ENCODE assay signal across 23 cellular contexts in genomic region chr15:39974656-39975230, GRCh38. TPM values are rescaled to one million over a fixed set of nuclear protein-coding genes. Genes with fewer than 3 reads are reported as not detected.
DNase-seq lines count a peak whose midpoint lies in the region; ATAC-seq and TF ChIP-seq lines count a peak whose summit lies in the region.
"Had no signal": no experiment of that assay in that cellular context is flagged by ENCODE, and none has a peak within 500 bp of the region (broad histone marks: within the 10 kb centered on the region; RNA-seq: fewer than 3 reads in every experiment).

No MANE protein-coding gene starts in this region.

- H3K4me3 ChIP-seq in AG10803 (ENCODE audit: low read length) (no peak overlapping the region), HEK293 (ENCODE audit: low read depth, low read length) (no peak overlapping the region), astrocyte of the cerebellum (ENCODE audit: low read depth, low read length) (no peak overlapping the region), foreskin fibroblast (ENCODE audit: low read depth in 1 of 2, low read length in 2 of 2) (no peak overlapping the region), mesenchymal stem cell (ENCODE audit: insufficient read depth in 1 of 2, low read depth in 1 of 2, low read length in 2 of 2) (no peak overlapping the region)
- H3K4me3 ChIP-seq: A549, MG63, SJCRH30 had no signal

- in situ Hi-C loops in astrocyte of the cerebellum (cut with HindIII; ENCODE audit: low sequenced_read_pairs) = no loop called here

- H2BK120ac ChIP-seq in mesenchymal stem cell (ENCODE audit: low read depth, low read length) = no peak overlapping the region

- no peak overlapping the region for H4K8ac ChIP-seq in mesenchymal stem cell (ENCODE audit: low read length)

- H3K9me3 ChIP-seq in HEK293 (ENCODE audit: control insufficient read depth, insufficient read depth, low read depth, low read length) (no peaks in the 10 kb centered on the region), mesenchymal stem cell (ENCODE audit: control insufficient read depth, low read length) (no peaks in the 10 kb centered on the region)
- H3K9me3 ChIP-seq: A549, Caco-2, MG63, SJCRH30 had no signal

- no peak overlapping the region for H2AK5ac ChIP-seq in mesenchymal stem cell (ENCODE audit: low read length, severe bottlenecking)

- H3K36me3 ChIP-seq in HEK293 (ENCODE audit: control insufficient read depth in 2 of 2, insufficient read depth in 1 of 2, low read length in 2 of 2) = peaks cover 0 to 57% of the 10 kb centered on the region in 2 experiments; a peak in 2 of 3 replicates
- H3K36me3 ChIP-seq in mesenchymal stem cell (ENCODE audit: control insufficient read depth in 1 of 2, insufficient read depth in 2 of 2, low read depth in 1 of 2, low read length in 2 of 2) = peaks cover 23 to 60% of the 10 kb centered on the region in 2 experiments

- no peaks in the 10 kb centered on the region for H3K27me3 ChIP-seq in mesenchymal stem cell (ENCODE audit: control insufficient read depth in 1 of 2, insufficient read depth in 1 of 2, low read length in 2 of 2)
- H3K27me3 ChIP-seq: MG63, SJCRH30 had no signal

- no peak overlapping the region for H3K9ac ChIP-seq in mesenchymal stem cell (ENCODE audit: low read length)

- no peak for ATAC-seq in HG02938 (IDR thresholded peaks at IDR 0.05; ENCODE audit: unreplicated experiment)
- ATAC-seq: A549; CD8-positive, alpha-beta T cell; PC-3; T-cell had no signal

- CTCF ChIA-PET in HEK293 (lab: Yijun Ruan, JAX) = interaction anchor here (0.6 kb wide), 1 partner anchor 300 kb away, joined by 3 read pairs; no protein-coding TSS in a partner anchor

- H2AFZ ChIP-seq in mesenchymal stem cell (ENCODE audit: low read depth, low read length) = no peak overlapping the region

- no peak overlapping the region for H3K18ac ChIP-seq in mesenchymal stem cell (ENCODE audit: low read depth in 1 of 2, low read length in 2 of 2)

- H3K79me1 ChIP-seq in mesenchymal stem cell (replicated peaks; ENCODE audit: low read length, poor library complexity, severe bottlenecking) = peaks cover 29% of the 10 kb centered on the region

- H2BK15ac ChIP-seq in mesenchymal stem cell (ENCODE audit: low read depth, poor library complexity, severe bottlenecking) = no peak overlapping the region

- no peak overlapping the region for H3K4ac ChIP-seq in mesenchymal stem cell (ENCODE audit: low read depth in 1 of 2, low read length in 2 of 2)

- 95% methylated on average over 5 of the region's 6 CpGs for WGBS in mesenchymal stem cell

- DNase-seq in AG10803 (ENCODE audit: low read depth) (peak; percentile 18), astrocyte of the cerebellum (ENCODE audit: low read depth) (peak; percentile 37), foreskin fibroblast (peak; percentile 21 to 62), NCI-H1694 (lab: John Stamatoyannopoulos, UW) (no peak), mesenchymal stem cell (no peak)
- DNase-seq: Caco-2; CD8-positive, alpha-beta T cell; DMS79 treated with DMSO at 0.1 percent for 48 hours; KBM-7; MG63; NCI-H1417; NCI-H1694 treated with DMSO at 0.1 percent for 48 hours; NCI-H2081; NCI-H2171; NCI-H226; NCI-H510A; PC-3; SJCRH30; T-cell had no signal

- POLR2A ChIA-PET in HEK293 (lab: Yijun Ruan, JAX) = no interaction called here

- H3K27ac ChIP-seq in HEK293 (ENCODE audit: extremely low read depth, low read depth, low read length) (no peak overlapping the region), mesenchymal stem cell (ENCODE audit: low read length, poor library complexity, severe bottlenecking) (no peak overlapping the region)
- H3K27ac ChIP-seq: A549, C4-2B, SJCRH30 had no signal

- H3K14ac ChIP-seq in mesenchymal stem cell (ENCODE audit: low read length in 2 of 2) = no peak overlapping the region

- H3K4me2 ChIP-seq in mesenchymal stem cell (ENCODE audit: low read length, poor library complexity, severe bottlenecking) = no peak overlapping the region
- H3K4me2 ChIP-seq: A549 had no signal

- H3K23ac ChIP-seq in mesenchymal stem cell (ENCODE audit: low read length in 2 of 2) = no peak overlapping the region

- peaks cover 8% of the 10 kb centered on the region for H3K4me1 ChIP-seq in HEK293 (ENCODE audit: control insufficient read depth, insufficient read depth, low read length)
- peaks cover 5% of the 10 kb centered on the region for H3K4me1 ChIP-seq in mesenchymal stem cell (ENCODE audit: control insufficient read depth, insufficient read depth, low read depth, low read length)
- H3K4me1 ChIP-seq: A549, SJCRH30 had no signal

- H2BK5ac ChIP-seq in mesenchymal stem cell (ENCODE audit: low read depth, low read length, poor library complexity, severe bottlenecking) = no peak overlapping the region

- no peak overlapping the region for H4K91ac ChIP-seq in mesenchymal stem cell (ENCODE audit: low read length)

- TF ChIP-seq CTCF in AG10803 (conservative IDR thresholded peaks at IDR 0.05; ENCODE audit: low read length) (no peak), HEK293 (tag by site-specific recombination; IDR thresholded peaks at IDR 0.05) (no peak), astrocyte of the cerebellum (IDR thresholded peaks at IDR 0.05; ENCODE audit: low read depth, low read length, missing control alignments) (no peak), foreskin fibroblast (IDR thresholded peaks at IDR 0.05; ENCODE audit: low read depth, low read length) (no peak)

- no peak overlapping the region for H2BK12ac ChIP-seq in mesenchymal stem cell (ENCODE audit: low read length in 2 of 2)

TF ChIP-seq in HEK293, 187 proteins besides CTCF, POLR2A, EP300 and RAD21:
- TF ChIP-seq, protein P1, sequence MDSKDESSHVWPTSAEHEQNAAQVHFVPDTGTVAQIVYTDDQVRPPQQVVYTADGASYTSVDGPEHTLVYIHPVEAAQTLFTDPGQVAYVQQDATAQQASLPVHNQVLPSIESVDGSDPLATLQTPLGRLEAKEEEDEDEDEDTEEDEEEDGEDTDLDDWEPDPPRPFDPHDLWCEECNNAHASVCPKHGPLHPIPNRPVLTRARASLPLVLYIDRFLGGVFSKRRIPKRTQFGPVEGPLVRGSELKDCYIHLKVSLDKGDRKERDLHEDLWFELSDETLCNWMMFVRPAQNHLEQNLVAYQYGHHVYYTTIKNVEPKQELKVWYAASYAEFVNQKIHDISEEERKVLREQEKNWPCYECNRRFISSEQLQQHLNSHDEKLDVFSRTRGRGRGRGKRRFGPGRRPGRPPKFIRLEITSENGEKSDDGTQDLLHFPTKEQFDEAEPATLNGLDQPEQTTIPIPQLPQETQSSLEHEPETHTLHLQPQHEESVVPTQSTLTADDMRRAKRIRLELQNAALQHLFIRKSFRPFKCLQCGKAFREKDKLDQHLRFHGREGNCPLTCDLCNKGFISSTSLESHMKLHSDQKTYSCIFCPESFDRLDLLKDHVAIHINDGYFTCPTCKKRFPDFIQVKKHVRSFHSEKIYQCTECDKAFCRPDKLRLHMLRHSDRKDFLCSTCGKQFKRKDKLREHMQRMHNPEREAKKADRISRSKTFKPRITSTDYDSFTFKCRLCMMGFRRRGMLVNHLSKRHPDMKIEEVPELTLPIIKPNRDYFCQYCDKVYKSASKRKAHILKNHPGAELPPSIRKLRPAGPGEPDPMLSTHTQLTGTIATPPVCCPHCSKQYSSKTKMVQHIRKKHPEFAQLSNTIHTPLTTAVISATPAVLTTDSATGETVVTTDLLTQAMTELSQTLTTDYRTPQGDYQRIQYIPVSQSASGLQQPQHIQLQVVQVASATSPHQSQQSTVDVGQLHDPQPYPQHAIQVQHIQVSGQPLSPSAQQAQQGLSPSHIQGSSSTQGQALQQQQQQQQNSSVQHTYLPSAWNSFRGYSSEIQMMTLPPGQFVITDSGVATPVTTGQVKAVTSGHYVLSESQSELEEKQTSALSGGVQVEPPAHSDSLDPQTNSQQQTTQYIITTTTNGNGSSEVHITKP (tag by site-specific recombination; IDR thresholded peaks at IDR 0.05) = peak; percentile 61; the same call in 1 of the 2 replicates
- no peak for TF ChIP-seq ZNF704 (tag by site-specific recombination; IDR thresholded peaks at IDR 0.05)

RNA-seq across cellular contexts. Expression of gene EIF2AK4, which starts 40.8 kb away (rescaled TPM):
- 81.9 TPM for polyA plus RNA-seq in mesenchymal stem cell (2013, experiment 1 of 2)
- 82.4 TPM for polyA plus RNA-seq in mesenchymal stem cell (2013, experiment 2 of 2)

RNA-seq across cellular contexts. Expression of gene GPR176, which starts 54.7 kb away (rescaled TPM):
- 13.3 TPM for polyA plus RNA-seq in mesenchymal stem cell (2013, experiment 1 of 2)
- 13.8 TPM for polyA plus RNA-seq in mesenchymal stem cell (2013, experiment 2 of 2)

Comparison
In these comparisons a context has a peak if more than half of its experiments do, and no peak if none do; other contexts are left out.
1. DNase-seq: peak in AG10803 (single experiment), astrocyte of the cerebellum (single experiment) and foreskin fibroblast (2 of 2); none in NCI-H1694 (single experiment) and mesenchymal stem cell (single experiment).